Comparison of ENCODE assay signal across 8 cellular contexts in genomic region chr4:37603070-37603468, GRCh38.
A peak's percentile ranks its signal among the peaks of the same experiment; 100 is the strongest.
DNase-seq lines count a peak whose midpoint lies in the region; ATAC-seq and TF ChIP-seq lines count a peak whose summit lies in the region.

No MANE protein-coding gene starts in this region.

- peak; percentile 77 for ATAC-seq in GM21381 (IDR thresholded peaks at IDR 0.05; ENCODE audit: unreplicated experiment)
- ATAC-seq in HG03565 (IDR thresholded peaks at IDR 0.05; ENCODE audit: unreplicated experiment): no peak

- H3K4me1 Mint-ChIP-seq in Caco-2 (ENCODE audit: low read depth, unreplicated experiment): peaks cover 59% of the 10 kb centered on the region

- no TSS peak for BruUV-seq in Caco-2 (replicated peaks; lab: Mats Ljungman, UMichigan)

- POLR2A ChIA-PET in Caco-2 (lab: Charles Lee): interaction anchor here (1.8 kb wide), 1 partner anchor 84 kb away, joined by 5 read pairs; the partner anchor contains the start of gene RELL1

- peaks cover 39% of the 10 kb centered on the region for H3K36me3 Mint-ChIP-seq in Caco-2 (ENCODE audit: insufficient read depth, unreplicated experiment)

- DNase-seq in Caco-2 (peak; percentile 82 to 89), LHCN-M2 (ENCODE audit: low read depth) (peak; percentile 65), SW480 (ENCODE audit: low spot score) (peak; percentile 39), cardiac septum (ENCODE audit: low spot score) (peak; percentile 93), putamen (ENCODE audit: low spot score) (peak; percentile 57)
- peak; percentile 55 for DNase-seq in activated naive CD8-positive, alpha-beta T cell treated with anti-CD3 and anti-CD28 coated beads, Interleukin-2, amount 50 U/mL, for 16 hours (ENCODE audit: low read depth, low spot score)

- peaks cover 61% of the 10 kb centered on the region for H3K4me1 ChIP-seq in Caco-2

- peak overlapping the region; percentile 88 for H3K27ac Mint-ChIP-seq in Caco-2 (ENCODE audit: unreplicated experiment)

- H3K36me3 ChIP-seq in Caco-2 (ENCODE audit: control insufficient read depth, insufficient read depth, low read length): no peaks in the 10 kb centered on the region

- CTCF ChIA-PET in Caco-2 (lab: Charles Lee): interaction anchor here (0.6 to 3.2 kb wide), 13 partner anchors 9 to 223 kb away, joined by 3 to 29 read pairs (median 5); partner anchors contain the start of genes PGM2 and RELL1

- H3K9me3 ChIP-seq in Caco-2: no peaks in the 10 kb centered on the region

- no peaks in the 10 kb centered on the region for H3K9me3 Mint-ChIP-seq in Caco-2 (ENCODE audit: unreplicated experiment)

- H3K4me3 Mint-ChIP-seq in Caco-2 (ENCODE audit: unreplicated experiment): peak overlapping the region; percentile 33

- no peak overlapping the region for H3K4me3 ChIP-seq in Caco-2 (ENCODE audit: low read depth, low read length)

- TF ChIP-seq CTCF in Caco-2 (IDR thresholded peaks at IDR 0.05; ENCODE audit: insufficient read depth in 1 of 2, low read depth in 1 of 2, low read length in 1 of 2, severe bottlenecking in 1 of 2, unreplicated experiment in 1 of 2): peak; percentile 89 to 90

- H3K27me3 Mint-ChIP-seq in Caco-2 (ENCODE audit: insufficient read depth, unreplicated experiment): no peaks in the 10 kb centered on the region

- H3K27me3 ChIP-seq in Caco-2 (replicated peaks; ENCODE audit: control insufficient read depth, insufficient read depth, low read length): no peaks in the 10 kb centered on the region

- intact Hi-C loops in Caco-2 (cut with micrococcal nuclease; ENCODE audit: unreplicated experiment) (loop anchor here (1.0 to 2.0 kb wide), 7 partner anchors 45 to 222 kb away; partner anchors contain the start of gene RELL1), cardiac septum (cut with DNase I) (loop anchor here (2.0 to 10.0 kb wide), 3 partner anchors 84 to 422 kb away; partner anchors contain the start of gene RELL1)

Comparison
In these comparisons a context has a peak if more than half of its experiments do, and no peak if none do; other contexts are left out.
1. DNase-seq: peak in every context shown above with its lines; median percentile 93 in cardiac septum; 86 in Caco-2; 65 in LHCN-M2; 57 in putamen; 55 in activated naive CD8-positive, alpha-beta T cell treated with anti-CD3 and anti-CD28 coated beads, Interleukin-2, amount 50 U/mL, for 16 hours; 39 in SW480.